Comparison of ENCODE assay signal across 24 cellular contexts in the genomic region with DNA sequence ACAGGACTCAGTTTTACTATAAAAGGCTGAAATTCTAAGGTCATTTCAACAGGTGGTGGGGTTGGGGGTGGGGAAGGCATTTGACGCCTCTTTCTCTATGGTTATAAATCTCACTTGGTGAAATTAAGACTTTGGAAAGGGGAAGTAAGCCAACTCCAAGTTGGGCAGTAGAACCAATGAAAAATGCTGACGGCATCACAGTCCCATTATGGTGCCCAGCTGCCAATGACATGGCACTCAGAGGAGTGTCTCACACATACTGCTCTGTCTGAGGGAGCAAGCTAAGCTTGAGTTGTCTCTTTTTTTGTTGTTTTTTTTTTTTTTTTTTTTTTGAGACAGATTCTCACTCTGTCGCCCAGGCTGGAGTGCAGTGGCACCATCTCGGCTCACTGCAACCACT.
"Had no signal": no experiment of that assay in that cellular context is flagged by ENCODE, and none has a peak within 500 bp of the region (broad histone marks: within the 10 kb centered on the region; RNA-seq: fewer than 3 reads in every experiment).

No MANE protein-coding gene starts in this region.

- H3K9me3 Mint-ChIP-seq: dendritic cell treated with granulocyte-macrophage colony-stimulating factor and Interleukin-4, amounts not matched to agents 40 ng/mL and 50 ng/mL, for 4 days; effector memory CD8-positive, alpha-beta T cell; natural killer cell treated with Interleukin-12 subunit alpha and Interleukin-12 subunit beta and Interleukin-15 and Interleukin-18, amount 100 ng/mL, for 72 hours; stimulated activated naive CD8-positive, alpha-beta T cell treated with anti-CD3 and anti-CD28 coated beads, Interleukin-15, Interleukin-2, amounts not matched to agents 100 ng/mL and 50 ng/mL, for 24 hours had no signal

- H3K36me3 Mint-ChIP-seq: memory B cell; natural killer cell treated with Interleukin-12 subunit alpha and Interleukin-12 subunit beta and Interleukin-15 and Interleukin-18, amount 100 ng/mL, for 72 hours; stimulated activated memory B cell treated with anti-CD40 and anti-IgM and Interleukin-4, amounts not matched to agents 10 μg/mL and 1 μg/mL and 100 μg/mL, for 72 hours had no signal

- H3K27ac ChIP-seq: esophagus squamous epithelium, hepatocyte, left ventricle myocardium inferior, lower lobe of right lung, neural progenitor cell, ovary, tibial artery, upper lobe of left lung, uterus had no signal

- ATAC-seq: effector memory CD8-positive, alpha-beta T cell; left cardiac atrium; lower lobe of right lung; natural killer cell treated with Interleukin-12 subunit alpha and Interleukin-12 subunit beta and Interleukin-15 and Interleukin-18, amount 100 ng/mL, for 72 hours; right cardiac atrium; stimulated activated memory B cell treated with anti-CD40 and anti-IgM and Interleukin-4, amounts not matched to agents 10 μg/mL and 1 μg/mL and 100 μg/mL, for 72 hours had no signal

- H3K27me3 ChIP-seq: hepatocyte, ovary, uterus had no signal

- H3K9me3 ChIP-seq: esophagus squamous epithelium, left ventricle myocardium inferior, lower lobe of right lung, ovary, tibial artery, upper lobe of left lung, uterus had no signal

- H3K27ac Mint-ChIP-seq: dendritic cell treated with granulocyte-macrophage colony-stimulating factor and Interleukin-4, amounts not matched to agents 40 ng/mL and 50 ng/mL, for 4 days; effector memory CD8-positive, alpha-beta T cell; memory B cell; mesothelial cell of epicardium; natural killer cell treated with Interleukin-12 subunit alpha and Interleukin-12 subunit beta and Interleukin-15 and Interleukin-18, amount 100 ng/mL, for 72 hours; neural progenitor cell; stimulated activated memory B cell treated with anti-CD40 and anti-IgM and Interleukin-4, amounts not matched to agents 10 μg/mL and 1 μg/mL and 100 μg/mL, for 72 hours; stimulated activated naive CD8-positive, alpha-beta T cell treated with anti-CD3 and anti-CD28 coated beads, Interleukin-15, Interleukin-2, amounts not matched to agents 100 ng/mL and 50 ng/mL, for 24 hours had no signal

- H3K4me3 ChIP-seq: esophagus squamous epithelium, hepatocyte, left ventricle myocardium inferior, lower lobe of right lung, neural progenitor cell, ovary, smooth muscle cell, tibial artery, upper lobe of left lung, uterus had no signal

- H3K36me3 ChIP-seq: esophagus squamous epithelium, left ventricle myocardium inferior, lower lobe of right lung, neural progenitor cell, ovary, tibial artery, upper lobe of left lung, uterus had no signal

- DNase-seq: effector memory CD8-positive, alpha-beta T cell; esophagus squamous epithelium; foreskin fibroblast; head of caudate nucleus; kidney; left cardiac atrium; left ventricle myocardium inferior; lower lobe of right lung; nucleus accumbens; ovary; right cardiac atrium; stimulated activated CD4-positive, alpha-beta T cell treated with anti-CD3 and anti-CD28 coated beads, Interleukin-4, amount 100 ng/mL, for 1 hour; tibial artery; upper lobe of left lung; uterus had no signal

- H3K4me3 Mint-ChIP-seq: dendritic cell treated with granulocyte-macrophage colony-stimulating factor and Interleukin-4, amounts not matched to agents 40 ng/mL and 50 ng/mL, for 4 days; effector memory CD8-positive, alpha-beta T cell; memory B cell; mesothelial cell of epicardium; natural killer cell treated with Interleukin-12 subunit alpha and Interleukin-12 subunit beta and Interleukin-15 and Interleukin-18, amount 100 ng/mL, for 72 hours; neural progenitor cell; stimulated activated memory B cell treated with anti-CD40 and anti-IgM and Interleukin-4, amounts not matched to agents 10 μg/mL and 1 μg/mL and 100 μg/mL, for 72 hours; stimulated activated naive CD8-positive, alpha-beta T cell treated with anti-CD3 and anti-CD28 coated beads, Interleukin-15, Interleukin-2, amounts not matched to agents 100 ng/mL and 50 ng/mL, for 24 hours had no signal
